ENCODE assay signal across 1 cellular context in the genomic region with DNA sequence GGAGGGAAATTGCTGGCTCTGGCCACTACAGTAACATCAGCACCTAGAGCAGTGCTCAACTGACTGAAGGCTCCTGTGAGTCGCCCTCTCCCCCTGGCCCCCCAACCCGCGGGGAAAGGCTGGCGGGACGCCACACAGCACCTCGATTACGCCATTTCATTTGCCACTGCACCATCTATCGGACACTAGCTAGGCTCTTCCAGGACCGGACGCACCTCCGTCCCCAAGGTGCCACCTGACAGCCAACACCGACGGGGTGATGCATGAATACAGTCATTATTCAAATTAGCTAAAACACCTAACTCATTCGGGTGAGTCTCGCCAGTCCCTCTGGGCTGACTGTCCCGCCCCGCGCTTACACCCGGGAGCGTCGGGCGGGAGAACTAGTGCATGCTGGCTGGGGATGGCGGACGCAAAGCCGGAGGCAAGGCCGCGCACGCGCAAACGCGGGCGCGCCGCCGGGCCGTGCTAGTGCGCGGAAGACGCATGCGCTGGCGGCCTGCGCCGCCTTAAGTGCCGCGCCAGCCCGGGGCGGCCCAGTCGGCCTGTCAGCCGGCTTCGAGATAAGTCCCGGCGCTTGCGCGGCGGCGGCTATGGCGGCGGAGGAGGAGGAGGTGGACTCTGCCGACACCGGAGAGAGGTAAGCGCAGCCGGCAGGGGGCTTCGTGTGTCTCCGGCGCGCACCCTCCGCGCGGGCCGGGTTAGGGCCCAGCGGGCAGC.
TF ChIP-seq lines count a peak whose summit lies in the region.

Gene ABHD5, plus strand, starts transcription at position 539 of the 720 bp plus-strand sequence. Its CDS starts 55 bp downstream, at position 594.

TF ChIP-seq in HEK293, 187 proteins besides CTCF, POLR2A, EP300 and RAD21 (continued from another document):
- peak; percentile 38; the same call in 1 of the 2 replicates for TF ChIP-seq PRDM10 (tag by site-specific recombination; IDR thresholded peaks at IDR 0.05)
- peak; percentile 43; the same call in 1 of the 2 replicates for TF ChIP-seq ZBTB17 (tag by site-specific recombination; IDR thresholded peaks at IDR 0.05)
- TF ChIP-seq, protein P1, sequence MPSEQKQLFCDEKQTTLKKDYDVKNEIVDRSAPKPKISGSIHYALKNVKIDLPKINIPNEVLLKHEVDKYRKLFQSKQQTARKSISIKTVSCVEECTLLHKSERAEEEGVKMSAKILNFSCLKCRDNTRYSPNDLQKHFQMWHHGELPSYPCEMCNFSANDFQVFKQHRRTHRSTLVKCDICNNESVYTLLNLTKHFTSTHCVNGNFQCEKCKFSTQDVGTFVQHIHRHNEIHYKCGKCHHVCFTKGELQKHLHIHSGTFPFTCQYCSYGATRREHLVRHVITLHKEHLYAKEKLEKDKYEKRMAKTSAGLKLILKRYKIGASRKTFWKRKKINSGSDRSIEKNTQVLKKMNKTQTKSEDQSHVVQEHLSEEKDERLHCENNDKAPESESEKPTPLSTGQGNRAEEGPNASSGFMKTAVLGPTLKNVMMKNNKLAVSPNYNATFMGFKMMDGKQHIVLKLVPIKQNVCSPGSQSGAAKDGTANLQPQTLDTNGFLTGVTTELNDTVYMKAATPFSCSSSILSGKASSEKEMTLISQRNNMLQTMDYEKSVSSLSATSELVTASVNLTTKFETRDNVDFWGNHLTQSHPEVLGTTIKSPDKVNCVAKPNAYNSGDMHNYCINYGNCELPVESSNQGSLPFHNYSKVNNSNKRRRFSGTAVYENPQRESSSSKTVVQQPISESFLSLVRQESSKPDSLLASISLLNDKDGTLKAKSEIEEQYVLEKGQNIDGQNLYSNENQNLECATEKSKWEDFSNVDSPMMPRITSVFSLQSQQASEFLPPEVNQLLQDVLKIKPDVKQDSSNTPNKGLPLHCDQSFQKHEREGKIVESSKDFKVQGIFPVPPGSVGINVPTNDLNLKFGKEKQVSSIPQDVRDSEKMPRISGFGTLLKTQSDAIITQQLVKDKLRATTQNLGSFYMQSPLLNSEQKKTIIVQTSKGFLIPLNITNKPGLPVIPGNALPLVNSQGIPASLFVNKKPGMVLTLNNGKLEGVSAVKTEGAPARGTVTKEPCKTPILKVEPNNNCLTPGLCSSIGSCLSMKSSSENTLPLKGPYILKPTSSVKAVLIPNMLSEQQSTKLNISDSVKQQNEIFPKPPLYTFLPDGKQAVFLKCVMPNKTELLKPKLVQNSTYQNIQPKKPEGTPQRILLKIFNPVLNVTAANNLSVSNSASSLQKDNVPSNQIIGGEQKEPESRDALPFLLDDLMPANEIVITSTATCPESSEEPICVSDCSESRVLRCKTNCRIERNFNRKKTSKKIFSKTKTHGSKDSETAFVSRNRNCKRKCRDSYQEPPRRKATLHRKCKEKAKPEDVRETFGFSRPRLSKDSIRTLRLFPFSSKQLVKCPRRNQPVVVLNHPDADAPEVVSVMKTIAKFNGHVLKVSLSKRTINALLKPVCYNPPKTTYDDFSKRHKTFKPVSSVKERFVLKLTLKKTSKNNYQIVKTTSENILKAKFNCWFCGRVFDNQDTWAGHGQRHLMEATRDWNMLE (tag by site-specific recombination; conservative IDR thresholded peaks at IDR 0.05; ENCODE audit: low read depth) = 0 out of 2 replicates have a peak, but pooled peaks have one; percentile 11
- no peak for TF ChIP-seq ZNF140 (tag by site-specific recombination; IDR thresholded peaks at IDR 0.05)
- TF ChIP-seq ZNF157 (tag by site-specific recombination; IDR thresholded peaks at IDR 0.05) = no peak
- TF ChIP-seq ZNF423 (tag by site-specific recombination; IDR thresholded peaks at IDR 0.05) = no peak
- 0 out of 2 replicates have a peak, but pooled peaks have one; percentile 18 for TF ChIP-seq KLF7 (tag by site-specific recombination; IDR thresholded peaks at IDR 0.05; ENCODE audit: borderline replicate concordance)
- TF ChIP-seq, protein P2, sequence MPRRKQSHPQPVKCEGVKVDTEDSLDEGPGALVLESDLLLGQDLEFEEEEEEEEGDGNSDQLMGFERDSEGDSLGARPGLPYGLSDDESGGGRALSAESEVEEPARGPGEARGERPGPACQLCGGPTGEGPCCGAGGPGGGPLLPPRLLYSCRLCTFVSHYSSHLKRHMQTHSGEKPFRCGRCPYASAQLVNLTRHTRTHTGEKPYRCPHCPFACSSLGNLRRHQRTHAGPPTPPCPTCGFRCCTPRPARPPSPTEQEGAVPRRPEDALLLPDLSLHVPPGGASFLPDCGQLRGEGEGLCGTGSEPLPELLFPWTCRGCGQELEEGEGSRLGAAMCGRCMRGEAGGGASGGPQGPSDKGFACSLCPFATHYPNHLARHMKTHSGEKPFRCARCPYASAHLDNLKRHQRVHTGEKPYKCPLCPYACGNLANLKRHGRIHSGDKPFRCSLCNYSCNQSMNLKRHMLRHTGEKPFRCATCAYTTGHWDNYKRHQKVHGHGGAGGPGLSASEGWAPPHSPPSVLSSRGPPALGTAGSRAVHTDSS (tag by site-specific recombination; IDR thresholded peaks at IDR 0.05) = peak; percentile 47
- TF ChIP-seq ZBTB20 (tag by site-specific recombination; IDR thresholded peaks at IDR 0.05) = peak; percentile 60; the same call in 1 of the 2 replicates
- TF ChIP-seq, protein P3, sequence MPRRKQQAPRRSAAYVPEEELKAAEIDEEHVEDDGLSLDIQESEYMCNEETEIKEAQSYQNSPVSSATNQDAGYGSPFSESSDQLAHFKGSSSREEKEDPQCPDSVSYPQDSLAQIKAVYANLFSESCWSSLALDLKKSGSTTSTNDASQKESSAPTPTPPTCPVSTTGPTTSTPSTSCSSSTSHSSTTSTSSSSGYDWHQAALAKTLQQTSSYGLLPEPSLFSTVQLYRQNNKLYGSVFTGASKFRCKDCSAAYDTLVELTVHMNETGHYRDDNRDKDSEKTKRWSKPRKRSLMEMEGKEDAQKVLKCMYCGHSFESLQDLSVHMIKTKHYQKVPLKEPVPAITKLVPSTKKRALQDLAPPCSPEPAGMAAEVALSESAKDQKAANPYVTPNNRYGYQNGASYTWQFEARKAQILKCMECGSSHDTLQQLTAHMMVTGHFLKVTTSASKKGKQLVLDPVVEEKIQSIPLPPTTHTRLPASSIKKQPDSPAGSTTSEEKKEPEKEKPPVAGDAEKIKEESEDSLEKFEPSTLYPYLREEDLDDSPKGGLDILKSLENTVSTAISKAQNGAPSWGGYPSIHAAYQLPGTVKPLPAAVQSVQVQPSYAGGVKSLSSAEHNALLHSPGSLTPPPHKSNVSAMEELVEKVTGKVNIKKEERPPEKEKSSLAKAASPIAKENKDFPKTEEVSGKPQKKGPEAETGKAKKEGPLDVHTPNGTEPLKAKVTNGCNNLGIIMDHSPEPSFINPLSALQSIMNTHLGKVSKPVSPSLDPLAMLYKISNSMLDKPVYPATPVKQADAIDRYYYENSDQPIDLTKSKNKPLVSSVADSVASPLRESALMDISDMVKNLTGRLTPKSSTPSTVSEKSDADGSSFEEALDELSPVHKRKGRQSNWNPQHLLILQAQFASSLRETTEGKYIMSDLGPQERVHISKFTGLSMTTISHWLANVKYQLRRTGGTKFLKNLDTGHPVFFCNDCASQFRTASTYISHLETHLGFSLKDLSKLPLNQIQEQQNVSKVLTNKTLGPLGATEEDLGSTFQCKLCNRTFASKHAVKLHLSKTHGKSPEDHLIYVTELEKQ (tag by site-specific recombination; IDR thresholded peaks at IDR 0.05; ENCODE audit: borderline replicate concordance) = peak; percentile 33; the same call in 1 of the 2 replicates
- peak; percentile 57; the same call in 1 of the 2 replicates for TF ChIP-seq ZNF610 (tag by site-specific recombination; IDR thresholded peaks at IDR 0.05; ENCODE audit: borderline replicate concordance)
- peak; percentile 42; the same call in 1 of the 2 replicates for TF ChIP-seq PATZ1 (tag by site-specific recombination; IDR thresholded peaks at IDR 0.05)
- peak; percentile 29 for TF ChIP-seq ZIC2 (tag by site-specific recombination; IDR thresholded peaks at IDR 0.05)
- peak; percentile 71 for TF ChIP-seq SP2 (tag by site-specific recombination; IDR thresholded peaks at IDR 0.05)
- TF ChIP-seq ZNF660 (tag by site-specific recombination; IDR thresholded peaks at IDR 0.05) = 0 out of 2 replicates have a peak, but pooled peaks have one; percentile 27
- 0 out of 2 replicates have a peak, but pooled peaks have one; percentile 32 for TF ChIP-seq YY2 (tag by site-specific recombination; IDR thresholded peaks at IDR 0.05)
- TF ChIP-seq ZNF501 (tag by site-specific recombination; IDR thresholded peaks at IDR 0.05) = 0 out of 2 replicates have a peak, but pooled peaks have one; percentile 73
- TF ChIP-seq ZNF76 (tag by site-specific recombination; IDR thresholded peaks at IDR 0.05; ENCODE audit: borderline replicate concordance, low read depth) = peak; percentile 34; the same call in 1 of the 2 replicates
- peak; percentile 82 for TF ChIP-seq ZBTB26 (tag by site-specific recombination; optimal IDR thresholded peaks at IDR 0.05)
- no peak for TF ChIP-seq BCL6B (tag by site-specific recombination; IDR thresholded peaks at IDR 0.05)
